ENCODE assay signal across 30 cellular contexts in the genomic region with DNA sequence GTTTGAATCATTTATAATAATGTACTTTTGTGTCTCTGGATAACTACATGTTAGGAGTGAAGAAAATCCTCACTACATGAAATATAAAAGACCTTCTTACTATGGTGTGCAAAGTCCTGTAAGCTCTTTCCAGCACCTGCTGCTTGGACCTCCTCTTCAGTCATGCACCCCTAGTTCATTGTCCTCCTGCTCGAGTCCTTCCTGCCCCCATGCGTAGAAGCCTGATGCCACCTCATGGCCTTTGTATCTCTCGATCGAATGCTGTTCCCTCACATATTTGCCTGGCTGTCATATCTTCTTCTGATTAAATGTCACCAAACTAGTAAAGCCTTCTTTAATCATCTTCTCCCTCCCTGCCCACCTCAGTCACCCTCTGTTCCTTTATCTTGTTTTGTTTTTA. TPM values are rescaled to one million over a fixed set of nuclear protein-coding genes. Genes with fewer than 3 reads are reported as not detected.
A peak's percentile ranks its signal among the peaks of the same experiment; 100 is the strongest.
DNase-seq lines count a peak whose midpoint lies in the region; ATAC-seq and TF ChIP-seq lines count a peak whose summit lies in the region.
"Had no signal": no experiment of that assay in that cellular context is flagged by ENCODE, and none has a peak within 500 bp of the region (broad histone marks: within the 10 kb centered on the region; RNA-seq: fewer than 3 reads in every experiment).

No MANE protein-coding gene starts in this region.

- no TSS peak for BruUV-seq in IMR-90 (replicated peaks; lab: Mats Ljungman, UMichigan)

- 50% methylated on average over 1 of the region's 4 CpGs; no CpG with 5 or more reads in 1 of the 2 experiments for WGBS in IMR-90 (ENCODE audit: extremely low coverage in 2 of 2, insufficient read length in 1 of 2), 2 experiments

- H2AK5ac ChIP-seq in IMR-90 (ENCODE audit: low read depth, low read length): no peak overlapping the region

- peak overlapping the region; percentile 22 for H2AK9ac ChIP-seq in IMR-90 (replicated peaks; ENCODE audit: low read depth, low read length, poor library complexity)

- no peak overlapping the region for H3K18ac ChIP-seq in IMR-90 (ENCODE audit: low read depth, low read length)

- no peaks in the 10 kb centered on the region for H3K9me3 Mint-ChIP-seq in activated naive CD4-positive, alpha-beta T cell treated with anti-CD3 and anti-CD28 coated beads for 36 hours
- H3K9me3 Mint-ChIP-seq: activated naive CD8-positive, alpha-beta T cell treated with anti-CD3 and anti-CD28 coated beads, Interleukin-2, amount 50 U/mL, for 24 hours; activated T-cell treated with anti-CD3 and anti-CD28 coated beads, Interleukin-2, amount 50 U/mL, for 24 hours; CD4-positive, alpha-beta T cell; effector memory CD8-positive, alpha-beta T cell had no signal

- H3K23ac ChIP-seq in IMR-90 (ENCODE audit: low read depth, low read length): no peak overlapping the region

- POLR2A ChIA-PET in IMR-90 (lab: Charles Lee; ENCODE audit: unreplicated experiment): no interaction called here

- no peak overlapping the region for H3K4me3 Mint-ChIP-seq in activated naive CD4-positive, alpha-beta T cell treated with anti-CD3 and anti-CD28 coated beads for 36 hours
- H3K4me3 Mint-ChIP-seq: activated naive CD8-positive, alpha-beta T cell treated with anti-CD3 and anti-CD28 coated beads, Interleukin-2, amount 50 U/mL, for 24 hours; activated T-cell treated with anti-CD3 and anti-CD28 coated beads, Interleukin-2, amount 50 U/mL, for 24 hours; CD4-positive, alpha-beta T cell; effector memory CD8-positive, alpha-beta T cell; stimulated activated naive CD8-positive, alpha-beta T cell treated with anti-CD3 and anti-CD28 coated beads, Interleukin-15, amount 100 ng/mL, for 72 hours had no signal

- no peak overlapping the region for H4K8ac ChIP-seq in IMR-90 (ENCODE audit: low read depth in 2 of 2, low read length in 2 of 2)

- no peaks in the 10 kb centered on the region for H3K9me3 ChIP-seq in IMR-90 (ENCODE audit: control insufficient read depth, insufficient read depth, low read length)
- H3K9me3 ChIP-seq: colonic mucosa, spleen, thoracic aorta, uterus had no signal

- H3K4me1 ChIP-seq in IMR-90 (ENCODE audit: control insufficient read depth, insufficient read depth, low read length): 0 out of 2 replicates have a peak, but pooled peaks cover 2% of the 10 kb centered on the region
- H3K4me1 ChIP-seq: colonic mucosa, uterus had no signal

- no peak overlapping the region for H2AFZ ChIP-seq in IMR-90 (replicated peaks; ENCODE audit: low read length, poor library complexity)

- no peaks in the 10 kb centered on the region for H3K9me1 ChIP-seq in IMR-90 (ENCODE audit: insufficient read depth, low read length)

- no peak overlapping the region for H4K91ac ChIP-seq in IMR-90 (ENCODE audit: insufficient read depth, low read depth, low read length)

- H3K4me2 ChIP-seq in IMR-90 (ENCODE audit: low read depth, low read length): no peak overlapping the region

- no peaks in the 10 kb centered on the region for H3K27me3 Mint-ChIP-seq in activated naive CD4-positive, alpha-beta T cell treated with anti-CD3 and anti-CD28 coated beads for 36 hours (ENCODE audit: low read depth)
- H3K27me3 Mint-ChIP-seq: activated naive CD8-positive, alpha-beta T cell treated with anti-CD3 and anti-CD28 coated beads, Interleukin-2, amount 50 U/mL, for 24 hours; activated T-cell treated with anti-CD3 and anti-CD28 coated beads, Interleukin-2, amount 50 U/mL, for 24 hours; CD4-positive, alpha-beta T cell; effector memory CD8-positive, alpha-beta T cell; stimulated activated naive CD8-positive, alpha-beta T cell treated with anti-CD3 and anti-CD28 coated beads, Interleukin-15, amount 100 ng/mL, for 72 hours had no signal

- ATAC-seq in IMR-90 (ENCODE audit: low read depth) (no peak), HG03432 (IDR thresholded peaks at IDR 0.05; ENCODE audit: unreplicated experiment) (no peak)
- ATAC-seq: activated naive CD8-positive, alpha-beta T cell treated with anti-CD3 and anti-CD28 coated beads, Interleukin-2, amount 50 U/mL, for 24 hours; effector memory CD8-positive, alpha-beta T cell; right cardiac atrium; stimulated activated naive CD8-positive, alpha-beta T cell treated with anti-CD3 and anti-CD28 coated beads, Interleukin-15, amount 100 ng/mL, for 72 hours had no signal

- no peak for TF ChIP-seq POLR2A in IMR-90 (IDR thresholded peaks at IDR 0.05; ENCODE audit: low read depth, low read length)

- no peak overlapping the region for H2BK20ac ChIP-seq in IMR-90 (ENCODE audit: low read depth, low read length)

- intact Hi-C loops in activated naive CD4-positive, alpha-beta T cell treated with anti-CD3 and anti-CD28 coated beads for 36 hours (cut with micrococcal nuclease): no loop called here
- intact Hi-C loops in IMR-90 (cut with micrococcal nuclease): no loop called here

- H2BK15ac ChIP-seq in IMR-90 (ENCODE audit: low read depth, low read length): no peak overlapping the region

- H4K20me1 ChIP-seq in IMR-90 (ENCODE audit: insufficient read depth, low read length): no peaks in the 10 kb centered on the region

- in situ Hi-C loops in IMR-90 (cut with MboI; ENCODE audit: low sequenced_read_pairs): no loop called here
- in situ Hi-C loops in GM13976 (cut with MboI; ENCODE audit: low sequenced_read_pairs, unreplicated experiment): no loop called here

- no peak overlapping the region for H2BK120ac ChIP-seq in IMR-90 (ENCODE audit: low read depth, low read length)

- H3K79me1 ChIP-seq in IMR-90 (ENCODE audit: low read depth in 1 of 2, low read length in 2 of 2): no peaks in the 10 kb centered on the region

- peak; percentile 17 for DNase-seq in activated naive CD4-positive, alpha-beta T cell treated with anti-CD3 and anti-CD28 coated beads for 36 hours
- no peak for DNase-seq in activated naive CD4-positive, alpha-beta T cell treated with Interleukin-2 at 50 U/mL for 16 hours
- DNase-seq in IMR-90 (no peak), fibroblast of mammary gland (ENCODE audit: low read depth) (peak; percentile 1), GM13976 (ENCODE audit: low spot score) (no peak), NCI-H748 treated with DMSO at 0.1 percent for 48 hours (lab: John Stamatoyannopoulos, UW) (no peak)
- DNase-seq in NK-92 treated with Interleukin-12 subunit alpha and Interleukin-12 subunit beta, amount 100 ng/mL, for 24 hours (lab: John Stamatoyannopoulos, UW): no peak
- DNase-seq: activated CD4-positive, alpha-beta T cell treated with anti-CD3 and anti-CD28 coated beads for 4 hours; activated effector memory CD4-positive, alpha-beta T cell treated with anti-CD3 and anti-CD28 coated beads, Interleukin-2, amount 50 U/mL, for 16 hours; activated naive CD8-positive, alpha-beta T cell treated with anti-CD3 and anti-CD28 coated beads, Interleukin-2, amount 50 U/mL, for 24 hours; activated T-cell treated with anti-CD3 and anti-CD28 coated beads, Interleukin-2, amount 50 U/mL, for 24 hours; AML-193; colonic mucosa; effector memory CD8-positive, alpha-beta T cell; EL; KBM-7; NCI-H1105; NCI-H187 treated with DMSO at 0.1 percent for 48 hours; NCI-H526; right cardiac atrium; SIG-M5; spleen; stimulated activated CD8-positive, alpha-beta memory T cell treated with anti-CD3 and anti-CD28 coated beads, Interleukin-4, amount 100 ng/mL, for 48 hours; stimulated activated naive CD8-positive, alpha-beta T cell treated with anti-CD3 and anti-CD28 coated beads, Interleukin-15, amount 100 ng/mL, for 72 hours; T-helper 9 cell; uterus had no signal

- no peaks in the 10 kb centered on the region for H3K36me3 ChIP-seq in IMR-90 (ENCODE audit: control insufficient read depth, insufficient read depth, low read length)
- H3K36me3 ChIP-seq: cardiac muscle cell, colonic mucosa, spleen, thoracic aorta, uterus had no signal

- CTCF ChIA-PET in activated naive CD4-positive, alpha-beta T cell treated with anti-CD3 and anti-CD28 coated beads for 36 hours (lab: Charles Lee): interaction anchor here (0.9 to 1.1 kb wide), 3 partner anchors 14 to 590 kb away, joined by 3 to 4 read pairs (median 3); no protein-coding TSS in a partner anchor
- CTCF ChIA-PET in IMR-90 (lab: Yijun Ruan, JAX): no interaction called here

- TF ChIP-seq CTCF in IMR-90 (conservative IDR thresholded peaks at IDR 0.05; ENCODE audit: low read depth, low read length): no peak
- TF ChIP-seq CTCF in fibroblast of mammary gland (conservative IDR thresholded peaks at IDR 0.05; ENCODE audit: control insufficient read depth, insufficient read depth, low read depth, low read length): no peak
- no peak for TF ChIP-seq CTCF in GM13976 (IDR thresholded peaks at IDR 0.05; ENCODE audit: borderline replicate concordance, control extremely low read depth, extremely low read depth, insufficient read depth, missing control alignments)

- dilution Hi-C loops in IMR-90 (cut with HindIII; ENCODE audit: low sequenced_read_pairs, unreplicated experiment): no loop called here

- H3K4me1 Mint-ChIP-seq in activated naive CD4-positive, alpha-beta T cell treated with anti-CD3 and anti-CD28 coated beads for 36 hours (ENCODE audit: low read depth): peaks cover 11% of the 10 kb centered on the region
- H3K4me1 Mint-ChIP-seq: activated naive CD8-positive, alpha-beta T cell treated with anti-CD3 and anti-CD28 coated beads, Interleukin-2, amount 50 U/mL, for 24 hours had no signal

- H3K14ac ChIP-seq in IMR-90 (replicated peaks; ENCODE audit: low read depth, low read length): no peak overlapping the region

- no peak overlapping the region for H3K4ac ChIP-seq in IMR-90 (ENCODE audit: low read depth, low read length)

- TF ChIP-seq RAD21 in IMR-90 (IDR thresholded peaks at IDR 0.05; ENCODE audit: low read length): no peak

- no peaks in the 10 kb centered on the region for H3K27me3 ChIP-seq in IMR-90 (ENCODE audit: control insufficient read depth, insufficient read depth, low read length)
- H3K27me3 ChIP-seq: cardiac muscle cell, colonic mucosa, spleen, uterus had no signal

- H3K4me3 ChIP-seq in IMR-90 (ENCODE audit: insufficient read depth, low read depth, low read length): no peak overlapping the region
- no peak overlapping the region for H3K4me3 ChIP-seq in fibroblast of mammary gland (ENCODE audit: control insufficient read depth, low read depth, low read length)
- H3K4me3 ChIP-seq: cardiac muscle cell, colonic mucosa, spleen, thoracic aorta, uterus had no signal

- H3K9ac ChIP-seq in IMR-90 (ENCODE audit: low read depth, low read length): no peak overlapping the region

- no peak overlapping the region for H3K56ac ChIP-seq in IMR-90 (ENCODE audit: extremely low read depth, insufficient read depth, low read length)

- H3K36me3 Mint-ChIP-seq in activated naive CD4-positive, alpha-beta T cell treated with anti-CD3 and anti-CD28 coated beads for 36 hours (ENCODE audit: low read depth): no peaks in the 10 kb centered on the region

- H4K5ac ChIP-seq in IMR-90 (ENCODE audit: low read depth, low read length): no peak overlapping the region

- H3K27ac ChIP-seq in IMR-90 (ENCODE audit: insufficient read depth, low read length): no peak overlapping the region
- H3K27ac ChIP-seq: cardiac muscle cell, colonic mucosa, spleen, thoracic aorta, uterus had no signal

- no peak overlapping the region for H3K27ac Mint-ChIP-seq in activated naive CD4-positive, alpha-beta T cell treated with anti-CD3 and anti-CD28 coated beads for 36 hours
- H3K27ac Mint-ChIP-seq: activated naive CD8-positive, alpha-beta T cell treated with anti-CD3 and anti-CD28 coated beads, Interleukin-2, amount 50 U/mL, for 24 hours; activated T-cell treated with anti-CD3 and anti-CD28 coated beads, Interleukin-2, amount 50 U/mL, for 24 hours; CD4-positive, alpha-beta T cell had no signal

- no peak overlapping the region for H2BK5ac ChIP-seq in IMR-90 (ENCODE audit: low read depth, low read length, poor library complexity, severe bottlenecking)

RNA-seq across cellular contexts. Expression of a gene that starts 49.9 kb away (rescaled TPM):
- 10 to 100 TPM; 81.3 to 85.3 TPM for total RNA-seq in activated naive CD4-positive, alpha-beta T cell treated with anti-CD3 and anti-CD28 coated beads for 36 hours
- 34.6 and 45.5 TPM in 2 replicates for total RNA-seq in IMR-90 (2012; rRNA removed)
- 21.4 and 26.8 TPM in 2 replicates for polyA plus RNA-seq in IMR-90 (2012; rRNA removed)
- polyA plus RNA-seq in IMR-90 (2012; cell fraction: cytosol; rRNA removed): 5.3 TPM in 2 replicates
- polyA plus RNA-seq in IMR-90 (2012; cell fraction: nucleus; rRNA removed; ENCODE audit: low replicate concordance): 1.3 and 8.4 TPM in 2 replicates

Comparison
In these comparisons a context has a peak if more than half of its experiments do, and no peak if none do; other contexts are left out.
1. DNase-seq: peak in activated naive CD4-positive, alpha-beta T cell treated with anti-CD3 and anti-CD28 coated beads for 36 hours (single experiment) and fibroblast of mammary gland (single experiment); none in activated naive CD4-positive, alpha-beta T cell treated with Interleukin-2 at 50 U/mL for 16 hours (single experiment), IMR-90 (single experiment), NK-92 treated with Interleukin-12 subunit alpha and Interleukin-12 subunit beta, amount 100 ng/mL, for 24 hours (single experiment), GM13976 (single experiment) and NCI-H748 treated with DMSO at 0.1 percent for 48 hours (single experiment).